In genomic region chr5:92887254-92887653, GRCh38 we compare ENCODE assay signal across 1 cellular context.
TF ChIP-seq lines count a peak whose summit lies in the region.

No MANE protein-coding gene starts in this region.

TF ChIP-seq in HepG2, 621 proteins besides CTCF, POLR2A, EP300 and RAD21 (continued from another document and continues in another):
- TF ChIP-seq ARNT (IDR thresholded peaks at IDR 0.05), result no peak
- no peak for TF ChIP-seq RNF2 (conservative IDR thresholded peaks at IDR 0.05; ENCODE audit: low read depth)
- TF ChIP-seq ZNF713 (CRISPR knock-in tag; IDR thresholded peaks at IDR 0.05), result no peak
- TF ChIP-seq ZNF563 (CRISPR knock-in tag; IDR thresholded peaks at IDR 0.05), result no peak
- TF ChIP-seq DNMT1 (CRISPR knock-in tag; IDR thresholded peaks at IDR 0.05), result no peak
- no peak for TF ChIP-seq TCF12 (IDR thresholded peaks at IDR 0.05)
- TF ChIP-seq TCF12 (CRISPR knock-in tag; IDR thresholded peaks at IDR 0.05), result peak; percentile 36; the same call in 1 of the 2 replicates
- no peak for TF ChIP-seq ZMAT3 (CRISPR knock-in tag; conservative IDR thresholded peaks at IDR 0.05)
- TF ChIP-seq ZFP36L2 (CRISPR knock-in tag; IDR thresholded peaks at IDR 0.05), result no peak
- no peak for TF ChIP-seq NFE2L1 (CRISPR knock-in tag; IDR thresholded peaks at IDR 0.05; ENCODE audit: borderline replicate concordance)
- no peak for TF ChIP-seq ZNF451 (CRISPR knock-in tag; IDR thresholded peaks at IDR 0.05)
- no peak for TF ChIP-seq KMT2A (CRISPR knock-in tag; IDR thresholded peaks at IDR 0.05)
- TF ChIP-seq ZNF468 (CRISPR knock-in tag; IDR thresholded peaks at IDR 0.05), result no peak
- TF ChIP-seq ZNF501 (CRISPR knock-in tag; IDR thresholded peaks at IDR 0.05), result no peak
- TF ChIP-seq ZNF800 (CRISPR knock-in tag; IDR thresholded peaks at IDR 0.05), result peak; percentile 36; the same call in 1 of the 2 replicates
- peak; percentile 69 for TF ChIP-seq KAT8 (CRISPR knock-in tag; IDR thresholded peaks at IDR 0.05)
- peak; percentile 38; the same call in 1 of the 2 replicates for TF ChIP-seq CREB1 (IDR thresholded peaks at IDR 0.05)
- TF ChIP-seq CREB1 (CRISPR knock-in tag; IDR thresholded peaks at IDR 0.05), result peak; percentile 80
- TF ChIP-seq POGZ (CRISPR knock-in tag; IDR thresholded peaks at IDR 0.05), result peak; percentile 97
- TF ChIP-seq IRF1 (CRISPR knock-in tag; IDR thresholded peaks at IDR 0.05; ENCODE audit: low read depth), result no peak
- no peak for TF ChIP-seq DMTF1 (CRISPR knock-in tag; IDR thresholded peaks at IDR 0.05)
- no peak for TF ChIP-seq ZBTB7A (CRISPR knock-in tag; IDR thresholded peaks at IDR 0.05)
- no peak for TF ChIP-seq KLF9 (CRISPR knock-in tag; IDR thresholded peaks at IDR 0.05; ENCODE audit: low read depth)
- TF ChIP-seq MLXIP (CRISPR knock-in tag; IDR thresholded peaks at IDR 0.05; ENCODE audit: borderline replicate concordance), result no peak
- TF ChIP-seq ZNF660 (CRISPR knock-in tag; IDR thresholded peaks at IDR 0.05; ENCODE audit: borderline replicate concordance, low read depth), result no peak
- TF ChIP-seq ZNF484 (CRISPR knock-in tag; IDR thresholded peaks at IDR 0.05; ENCODE audit: borderline replicate concordance, low read depth), result no peak
- TF ChIP-seq ZNF614 (CRISPR knock-in tag; IDR thresholded peaks at IDR 0.05; ENCODE audit: borderline replicate concordance), result peak; percentile 47; the same call in 1 of the 2 replicates
- TF ChIP-seq XRCC5 (optimal IDR thresholded peaks at IDR 0.05; ENCODE audit: low read length), result no peak
- peak; percentile 96 for TF ChIP-seq SMAD3 (CRISPR knock-in tag; IDR thresholded peaks at IDR 0.05)
- TF ChIP-seq MAZ (IDR thresholded peaks at IDR 0.05; ENCODE audit: borderline replicate concordance, low read depth, low read length), result no peak
- TF ChIP-seq MAZ (CRISPR knock-in tag; IDR thresholded peaks at IDR 0.05; ENCODE audit: low read depth), result no peak
- no peak for TF ChIP-seq RNF219 (CRISPR knock-in tag; IDR thresholded peaks at IDR 0.05)
- TF ChIP-seq ZNF260 (CRISPR knock-in tag; IDR thresholded peaks at IDR 0.05; ENCODE audit: borderline replicate concordance, low read depth), result no peak
- no peak for TF ChIP-seq NBN (conservative IDR thresholded peaks at IDR 0.05)
- no peak for TF ChIP-seq ZNF530 (CRISPR knock-in tag; IDR thresholded peaks at IDR 0.05; ENCODE audit: low read depth)
- no peak for TF ChIP-seq MTERF4 (CRISPR knock-in tag; IDR thresholded peaks at IDR 0.05)
- TF ChIP-seq STAT5B (CRISPR knock-in tag; IDR thresholded peaks at IDR 0.05), result no peak
- no peak for TF ChIP-seq MAF1 (CRISPR knock-in tag; IDR thresholded peaks at IDR 0.05; ENCODE audit: borderline replicate concordance)
- no peak for TF ChIP-seq REXO4 (CRISPR knock-in tag; IDR thresholded peaks at IDR 0.05; ENCODE audit: borderline replicate concordance)
- TF ChIP-seq ZNF460 (CRISPR knock-in tag; IDR thresholded peaks at IDR 0.05; ENCODE audit: borderline replicate concordance), result no peak
- no peak for TF ChIP-seq ZNF329 (CRISPR knock-in tag; IDR thresholded peaks at IDR 0.05; ENCODE audit: low read depth)
- no peak for TF ChIP-seq NONO (IDR thresholded peaks at IDR 0.05)
- TF ChIP-seq NONO (CRISPR knock-in tag; conservative IDR thresholded peaks at IDR 0.05), result peak; percentile 68; the same call in 1 of the 2 replicates
- peak; percentile 42; the same call in 1 of the 2 replicates for TF ChIP-seq MXD4 (CRISPR knock-in tag; IDR thresholded peaks at IDR 0.05)
- TF ChIP-seq ATAD3A (CRISPR knock-in tag; IDR thresholded peaks at IDR 0.05), result no peak
- peak; percentile 80; the same call in 1 of the 2 replicates for TF ChIP-seq THRA (CRISPR knock-in tag; IDR thresholded peaks at IDR 0.05; ENCODE audit: borderline replicate concordance)
- TF ChIP-seq SNAPC4 (CRISPR knock-in tag; IDR thresholded peaks at IDR 0.05), result no peak
- TF ChIP-seq SIX1 (CRISPR knock-in tag; IDR thresholded peaks at IDR 0.05; ENCODE audit: borderline replicate concordance), result peak; percentile 82
- no peak for TF ChIP-seq RFX1 (IDR thresholded peaks at IDR 0.05)
- no peak for TF ChIP-seq PBX2 (CRISPR knock-in tag; IDR thresholded peaks at IDR 0.05)
- no peak for TF ChIP-seq HIVEP1 (CRISPR knock-in tag; IDR thresholded peaks at IDR 0.05)
- no peak for TF ChIP-seq NCOA1 (CRISPR knock-in tag; IDR thresholded peaks at IDR 0.05)
- TF ChIP-seq ZNF558 (CRISPR knock-in tag; IDR thresholded peaks at IDR 0.05; ENCODE audit: borderline replicate concordance), result no peak
